Comparison of ENCODE assay signal across 8 cellular contexts in genomic region chr14:49972199-49972671, GRCh38.
DNase-seq lines count a peak whose midpoint lies in the region; ATAC-seq and TF ChIP-seq lines count a peak whose summit lies in the region.

No MANE protein-coding gene starts in this region.

- no peak for TF ChIP-seq CTCF in lower leg skin (IDR thresholded peaks at IDR 0.05)

- 5 to 6% methylated on average over 5 of the region's 5 CpGs for WGBS in lower leg skin, 2 donors

- H3K4me3 ChIP-seq in lower leg skin (ENCODE audit: low read depth, poor library complexity, severe bottlenecking): no peak overlapping the region

- intact Hi-C loops in lower leg skin (cut with DNase I; ENCODE audit: low total_unique reads): no loop called here

- DNase-seq in GM03348 (ENCODE audit: low spot score) (peak; percentile 52), NCI-H2081 treated with DMSO at 0.1 percent for 48 hours (lab: John Stamatoyannopoulos, UW) (peak; percentile 49), astrocyte of the hippocampus (ENCODE audit: low read depth, low spot score) (peak; percentile 41), lower leg skin (ENCODE audit: low spot score in 2 of 2) (peak; percentile 67 to 82), germinal center (ENCODE audit: low spot score) (no peak), OCI-M1 (lab: John Stamatoyannopoulos, UW) (no peak)

- no peak for TF ChIP-seq POLR2A in lower leg skin (IDR thresholded peaks at IDR 0.05)

- ATAC-seq in HG03565 (IDR thresholded peaks at IDR 0.05; ENCODE audit: unreplicated experiment) (no peak), HG02763 (IDR thresholded peaks at IDR 0.05; ENCODE audit: unreplicated experiment) (no peak)

Comparison
In these comparisons a context has a peak if more than half of its experiments do, and no peak if none do; other contexts are left out.
1. DNase-seq: peak in GM03348 (single experiment), NCI-H2081 treated with DMSO at 0.1 percent for 48 hours (single experiment), astrocyte of the hippocampus (single experiment) and lower leg skin (2 of 2); none in germinal center (single experiment) and OCI-M1 (single experiment).